In genomic region chr6:163186527-163186926, GRCh38 we compare ENCODE assay signal across 25 cellular contexts.
"Had no signal": no experiment of that assay in that cellular context is flagged by ENCODE, and none has a peak within 500 bp of the region (broad histone marks: within the 10 kb centered on the region; RNA-seq: fewer than 3 reads in every experiment).

No MANE protein-coding gene starts in this region.

- H3K9me3 Mint-ChIP-seq: activated naive CD4-positive, alpha-beta T cell treated with anti-CD3 and anti-CD28 coated beads for 36 hours; activated naive CD8-positive, alpha-beta T cell treated with anti-CD3 and anti-CD28 coated beads for 36 hours; dendritic cell treated with granulocyte-macrophage colony-stimulating factor and Interleukin-4, amounts not matched to agents 40 ng/mL and 50 ng/mL, for 4 days; nephron; stimulated activated memory B cell treated with anti-CD40 and anti-IgM and Interleukin-4, amounts not matched to agents 10 μg/mL and 1 μg/mL and 100 μg/mL, for 72 hours had no signal

- H3K4me1 Mint-ChIP-seq: activated naive CD8-positive, alpha-beta T cell treated with anti-CD3 and anti-CD28 coated beads for 36 hours; stimulated activated memory B cell treated with anti-CD40 and anti-IgM and Interleukin-4, amounts not matched to agents 10 μg/mL and 1 μg/mL and 100 μg/mL, for 72 hours had no signal

- H3K4me3 ChIP-seq: adrenal gland, ascending aorta, esophagus squamous epithelium, mucosa of descending colon, pancreas, prostate gland, sigmoid colon, testis, transverse colon had no signal

- H3K36me3 Mint-ChIP-seq: activated naive CD8-positive, alpha-beta T cell treated with anti-CD3 and anti-CD28 coated beads for 36 hours; stimulated activated memory B cell treated with anti-CD40 and anti-IgM and Interleukin-4, amounts not matched to agents 10 μg/mL and 1 μg/mL and 100 μg/mL, for 72 hours had no signal

- DNase-seq: activated CD4-positive, alpha-beta T cell treated with anti-CD3 and anti-CD28 coated beads for 4 hours; activated CD4-positive, alpha-beta T cell treated with anti-CD3 and anti-CD28 coated beads, Interleukin-2, amount 50 U/mL, for 48 hours; activated CD8-positive, alpha-beta memory T cell treated with anti-CD3 and anti-CD28 coated beads for 24 hours; activated effector memory CD4-positive, alpha-beta T cell treated with Interleukin-2 at 50 U/mL for 16 hours; activated naive CD4-positive, alpha-beta T cell treated with anti-CD3 and anti-CD28 coated beads for 36 hours; activated naive CD8-positive, alpha-beta T cell treated with anti-CD3 and anti-CD28 coated beads for 36 hours; adrenal gland; brain microvascular endothelial cell; effector CD4-positive, alpha-beta T cell; esophagus squamous epithelium; left ventricle myocardium superior; mucosa of descending colon; nucleus accumbens; pancreas; sigmoid colon; small intestine; stimulated activated CD4-positive, alpha-beta T cell treated with anti-CD3 and anti-CD28 coated beads, Interleukin-4, amount 100 ng/mL, for 24 hours; testis; transverse colon had no signal

- ATAC-seq: left ventricle myocardium superior, mucosa of descending colon, pancreas had no signal

- H3K4me3 Mint-ChIP-seq: activated naive CD4-positive, alpha-beta T cell treated with anti-CD3 and anti-CD28 coated beads for 36 hours; activated naive CD8-positive, alpha-beta T cell treated with anti-CD3 and anti-CD28 coated beads for 36 hours; dendritic cell treated with granulocyte-macrophage colony-stimulating factor and Interleukin-4, amounts not matched to agents 40 ng/mL and 50 ng/mL, for 4 days; nephron; stimulated activated memory B cell treated with anti-CD40 and anti-IgM and Interleukin-4, amounts not matched to agents 10 μg/mL and 1 μg/mL and 100 μg/mL, for 72 hours had no signal

- H3K4me1 ChIP-seq: adrenal gland, ascending aorta, pancreas, prostate gland, transverse colon had no signal

- H3K27ac Mint-ChIP-seq: activated naive CD4-positive, alpha-beta T cell treated with anti-CD3 and anti-CD28 coated beads for 36 hours; activated naive CD8-positive, alpha-beta T cell treated with anti-CD3 and anti-CD28 coated beads for 36 hours; dendritic cell treated with granulocyte-macrophage colony-stimulating factor and Interleukin-4, amounts not matched to agents 40 ng/mL and 50 ng/mL, for 4 days; nephron; stimulated activated memory B cell treated with anti-CD40 and anti-IgM and Interleukin-4, amounts not matched to agents 10 μg/mL and 1 μg/mL and 100 μg/mL, for 72 hours had no signal

- H3K36me3 ChIP-seq: adrenal gland, ascending aorta, brain microvascular endothelial cell, esophagus squamous epithelium, pancreas, prostate gland, sigmoid colon, transverse colon had no signal

- FAIRE-seq: frontal cortex, pancreas, small intestine had no signal

- H3K27ac ChIP-seq: adrenal gland, ascending aorta, brain microvascular endothelial cell, esophagus squamous epithelium, pancreas, prostate gland, sigmoid colon, testis, transverse colon had no signal

- H3K9me3 ChIP-seq: adrenal gland, ascending aorta, esophagus squamous epithelium, mucosa of descending colon, pancreas, prostate gland, sigmoid colon, testis, transverse colon had no signal

- H3K27me3 ChIP-seq: adrenal gland, ascending aorta, brain microvascular endothelial cell, esophagus squamous epithelium, pancreas, sigmoid colon, testis, transverse colon had no signal
